In genomic region chr4:22514001-22514400, GRCh38 we compare ENCODE assay signal across 8 cellular contexts. TPM values are rescaled to one million over a fixed set of nuclear protein-coding genes. Genes with fewer than 3 reads are reported as not detected.
A peak's percentile ranks its signal among the peaks of the same experiment; 100 is the strongest.
DNase-seq lines count a peak whose midpoint lies in the region; ATAC-seq and TF ChIP-seq lines count a peak whose summit lies in the region.

No MANE protein-coding gene starts in this region.

- H3K27me3 ChIP-seq in breast epithelium (no peaks in the 10 kb centered on the region), right lobe of liver (no peaks in the 10 kb centered on the region)

- no peak for ATAC-seq in right lobe of liver
- no peak for ATAC-seq in activated CD8-positive, alpha-beta memory T cell treated with anti-CD3 and anti-CD28 coated beads, Interleukin-2, amount 10 ng/mL, durations not matched to agents 7 days and 5 days

- WGBS in right lobe of liver (ENCODE audit: insufficient coverage, low coverage, low lambda C conversion rate, missing lambda C conversion rate): 26% methylated on average over 6 of the region's 6 CpGs

- DNase-seq in AG08395 (ENCODE audit: low spot score): peak; percentile 53
- DNase-seq in HT-29 (ENCODE audit: low spot score): peak; percentile 43
- DNase-seq in breast epithelium (ENCODE audit: low spot score in 2 of 2): no peak
- DNase-seq in right lobe of liver: no peak
- no peak for DNase-seq in activated CD8-positive, alpha-beta memory T cell treated with anti-CD3 and anti-CD28 coated beads, Interleukin-2, amount 10 ng/mL, durations not matched to agents 7 days and 5 days
- DNase-seq in Kasumi-1 (lab: John Stamatoyannopoulos, UW): no peak
- DNase-seq in NCI-H1105 (lab: John Stamatoyannopoulos, UW): no peak
- DNase-seq in mesenteric fat pad (ENCODE audit: low spot score): no peak

- H3K4me3 ChIP-seq in breast epithelium (peak overlapping the region in 2 of 3 donors; percentile 64 to 85), right lobe of liver (peak overlapping the region in 2 of 3 donors; percentile 45 to 62)

- H3K4me3 Mint-ChIP-seq in activated CD8-positive, alpha-beta memory T cell treated with anti-CD3 and anti-CD28 coated beads, Interleukin-2, amount 10 ng/mL, durations not matched to agents 7 days and 5 days: no peak overlapping the region

- H3K9me3 Mint-ChIP-seq in activated CD8-positive, alpha-beta memory T cell treated with anti-CD3 and anti-CD28 coated beads, Interleukin-2, amount 10 ng/mL, durations not matched to agents 7 days and 5 days (ENCODE audit: low read depth): peaks cover 4% of the 10 kb centered on the region

- CTCF ChIA-PET in activated CD8-positive, alpha-beta memory T cell treated with anti-CD3 and anti-CD28 coated beads, Interleukin-2, amount 10 ng/mL, durations not matched to agents 7 days and 5 days (lab: Charles Lee): no interaction called here

- H3K4me1 Mint-ChIP-seq in activated CD8-positive, alpha-beta memory T cell treated with anti-CD3 and anti-CD28 coated beads, Interleukin-2, amount 10 ng/mL, durations not matched to agents 7 days and 5 days: peaks cover 5% of the 10 kb centered on the region

- no peak for TF ChIP-seq CTCF in breast epithelium (IDR thresholded peaks at IDR 0.05)
- no peak for TF ChIP-seq CTCF in right lobe of liver (IDR thresholded peaks at IDR 0.05)

- H3K27ac Mint-ChIP-seq in activated CD8-positive, alpha-beta memory T cell treated with anti-CD3 and anti-CD28 coated beads, Interleukin-2, amount 10 ng/mL, durations not matched to agents 7 days and 5 days: no peak overlapping the region

- H3K36me3 ChIP-seq in breast epithelium (no peaks in the 10 kb centered on the region), right lobe of liver (no peaks in the 10 kb centered on the region)

- H3K36me3 Mint-ChIP-seq in activated CD8-positive, alpha-beta memory T cell treated with anti-CD3 and anti-CD28 coated beads, Interleukin-2, amount 10 ng/mL, durations not matched to agents 7 days and 5 days: peaks cover 8% of the 10 kb centered on the region

- TF ChIP-seq POLR2A in breast epithelium (IDR thresholded peaks at IDR 0.05) (no peak), right lobe of liver (IDR thresholded peaks at IDR 0.05) (no peak)

- H3K27ac ChIP-seq in breast epithelium (peak overlapping the region in 1 of 2 donors; percentile 85), right lobe of liver (peak overlapping the region; percentile 34 to 85 (median 75))

- H3K9me3 ChIP-seq in breast epithelium: no peaks in the 10 kb centered on the region
- no peaks in the 10 kb centered on the region for H3K9me3 ChIP-seq in right lobe of liver

- H3K4me1 ChIP-seq in breast epithelium: no peaks in the 10 kb centered on the region
- H3K4me1 ChIP-seq in right lobe of liver: peaks cover 0 to 38% (median 8%) of the 10 kb centered on the region in 4 donors

- peaks cover 27% of the 10 kb centered on the region for H3K27me3 Mint-ChIP-seq in activated CD8-positive, alpha-beta memory T cell treated with anti-CD3 and anti-CD28 coated beads, Interleukin-2, amount 10 ng/mL, durations not matched to agents 7 days and 5 days

- intact Hi-C loops in breast epithelium (cut with DNase I; ENCODE audit: low total_unique reads) (no loop called here), right lobe of liver (cut with DNase I) (loop anchor here in 1 of 2 donors (10.0 kb wide), 1 partner anchor 79 kb away; no protein-coding TSS in a partner anchor)

RNA-seq across cellular contexts. Expression of gene ADGRA3, which starts 1.9 kb away (rescaled TPM):
- 18.9 and 22.9 TPM in 2 replicates for total RNA-seq in HT-29 (2014; rRNA removed; shearing (Covaris generic))
- total RNA-seq in breast epithelium (10 to 100 TPM; 34.6 to 74.8 (median 45.9) TPM), right lobe of liver (100 to 1,000 TPM in 1 of 6 experiments, 10 to 100 TPM in 5; 25.0 to 146 (median 60.2) TPM), mesenteric fat pad (20.7 TPM)
- 1 to 10 TPM in 1 of 2 experiments, under 1 TPM in 1; 0.53 to 1.3 TPM for total RNA-seq in activated CD8-positive, alpha-beta memory T cell treated with anti-CD3 and anti-CD28 coated beads, Interleukin-2, amount 10 ng/mL, durations not matched to agents 7 days and 5 days

Comparison
In these comparisons a context has a peak if more than half of its experiments do, and no peak if none do; other contexts are left out.
1. DNase-seq: peak in AG08395 (single experiment) and HT-29 (single experiment); none in breast epithelium (0 of 2), right lobe of liver (0 of 3), activated CD8-positive, alpha-beta memory T cell treated with anti-CD3 and anti-CD28 coated beads, Interleukin-2, amount 10 ng/mL, durations not matched to agents 7 days and 5 days (single experiment), Kasumi-1 (0 of 2), NCI-H1105 (single experiment) and mesenteric fat pad (single experiment).